In genomic region chr18:8114480-8114879, GRCh38 we compare ENCODE assay signal across 23 cellular contexts.
A peak's percentile ranks its signal among the peaks of the same experiment; 100 is the strongest.
DNase-seq lines count a peak whose midpoint lies in the region; ATAC-seq, FAIRE-seq and TF ChIP-seq lines count a peak whose summit lies in the region.
"Had no signal": no experiment of that assay in that cellular context is flagged by ENCODE, and none has a peak within 500 bp of the region (broad histone marks: within the 10 kb centered on the region; RNA-seq: fewer than 3 reads in every experiment).

No MANE protein-coding gene starts in this region.

- H3K36me3 ChIP-seq in hepatocyte (replicated peaks; ENCODE audit: insufficient read depth, low read depth) = no peaks in the 10 kb centered on the region
- H3K36me3 ChIP-seq: BE2C had no signal

- H3K27me3 ChIP-seq in hepatocyte = no peaks in the 10 kb centered on the region
- H3K27me3 ChIP-seq: BE2C had no signal

- H3K4me1 ChIP-seq in A549 (peaks cover 48% of the 10 kb centered on the region), hepatocyte (ENCODE audit: insufficient read depth) (no peaks in the 10 kb centered on the region)
- H3K4me1 ChIP-seq: BE2C had no signal

- H3K4me3 ChIP-seq in A549 = no peak overlapping the region
- H3K4me3 ChIP-seq in hepatocyte = no peak overlapping the region
- H3K4me3 ChIP-seq: GM12878, GM23338 had no signal

- H4K20me1 ChIP-seq in hepatocyte (ENCODE audit: insufficient read depth, poor library complexity, severe bottlenecking) = no peaks in the 10 kb centered on the region

- H3K4me2 ChIP-seq in A549 = peak overlapping the region; percentile 7; the same call in 1 of the 3 replicates
- peak overlapping the region; percentile 4 for H3K4me2 ChIP-seq in hepatocyte
- H3K4me2 ChIP-seq: GM23338 had no signal

- TF ChIP-seq POLR2A in A549 (IDR thresholded peaks at IDR 0.05; ENCODE audit: low read length) = no peak

- H3K27ac ChIP-seq in A549 = peak overlapping the region; percentile 1 to 57; a peak in 3 of 6 replicates
- no peak overlapping the region for H3K27ac ChIP-seq in hepatocyte
- H3K27ac ChIP-seq: 22Rv1, C4-2B had no signal

- no peaks in the 10 kb centered on the region for H3K79me2 ChIP-seq in hepatocyte

- CTCF ChIA-PET in A549 (lab: Yijun Ruan, JAX) = interaction anchor here (1.9 kb wide), 1 partner anchor 9 kb away, joined by 6 read pairs; no protein-coding TSS in a partner anchor

- H3K9me2 ChIP-seq in hepatocyte (replicated peaks; ENCODE audit: insufficient read depth) = no peaks in the 10 kb centered on the region

- H3K9me3 ChIP-seq in A549 = no peaks in the 10 kb centered on the region
- H3K9me3 ChIP-seq in hepatocyte (ENCODE audit: low read depth) = no peaks in the 10 kb centered on the region
- H3K9me3 ChIP-seq: BE2C, Caco-2 had no signal

- no peak for FAIRE-seq in A549 (lab: Jason Lieb, UNC)
- FAIRE-seq: A204.1, GM12878, GM19239 had no signal

- TF ChIP-seq CTCF in A549 (IDR thresholded peaks at IDR 0.05) = no peak
- TF ChIP-seq CTCF in hepatocyte (IDR thresholded peaks at IDR 0.05; ENCODE audit: poor library complexity) = no peak

- DNase-seq in A549 (ENCODE audit: low read depth in 1 of 2, low spot score in 1 of 2) (no peak), NCI-H146 (lab: John Stamatoyannopoulos, UW) (peak; percentile 37), hepatocyte (ENCODE audit: low spot score) (no peak), DMS79 treated with DMSO at 0.1 percent for 48 hours (lab: John Stamatoyannopoulos, UW) (no peak)
- no peak for DNase-seq in stimulated activated CD4-positive, alpha-beta T cell treated with anti-CD3 and anti-CD28 coated beads, Interleukin-1b, Interleukin-23, amount 100 ng/mL, for 48 hours
- DNase-seq: ACHN; AML-193; BE2C; Caco-2; CD4-positive, CD25-positive, alpha-beta regulatory T cell; CD8-positive, alpha-beta T cell; DMS153; EL; GDM1; H9 had no signal

- TF ChIP-seq RAD21 in A549 (conservative IDR thresholded peaks at IDR 0.05 in 1 of 2, IDR thresholded peaks at IDR 0.05 in 1 of 2) = no peak

- POLR2A ChIA-PET in A549 (lab: Yijun Ruan, JAX) = no interaction called here

- TF ChIP-seq EP300 in A549 (IDR thresholded peaks at IDR 0.05) = no peak

- WGBS in A549 (ENCODE audit: missing lambda C conversion rate) = 58% methylated on average over 2 of the region's 2 CpGs
- 65% methylated on average over 2 of the region's 2 CpGs for whole genome bisulfite sequencing in hepatocyte (ENCODE audit: low lambda C conversion rate, missing lambda C conversion rate)

- ATAC-seq in A549 (no peak), GM19324 (IDR thresholded peaks at IDR 0.05; ENCODE audit: low FRiP score, unreplicated experiment) (no peak)
- ATAC-seq: CD8-positive, alpha-beta T cell; GM12878; GM23338; HCT116 had no signal

- H2AFZ ChIP-seq in hepatocyte = no peak overlapping the region
- H2AFZ ChIP-seq: GM23338 had no signal

TF ChIP-seq in A549, 52 proteins besides CTCF, POLR2A, EP300 and RAD21:
- TF ChIP-seq FOSL2 (IDR thresholded peaks at IDR 0.05) (no peak), FOSL2 (CRISPR knock-in tag; IDR thresholded peaks at IDR 0.05) (no peak), GATA3 (IDR thresholded peaks at IDR 0.05; ENCODE audit: borderline replicate concordance) (no peak), HOXB5 (CRISPR knock-in tag; IDR thresholded peaks at IDR 0.05) (no peak), ATOH8 (CRISPR knock-in tag; IDR thresholded peaks at IDR 0.05; ENCODE audit: low read depth) (no peak), BHLHE40 (IDR thresholded peaks at IDR 0.05; ENCODE audit: low read depth, low read length) (no peak), EHMT2 (IDR thresholded peaks at IDR 0.05; ENCODE audit: low read depth) (no peak), TP53 (CRISPR knock-in tag; IDR thresholded peaks at IDR 0.05) (no peak), TFCP2L1 (CRISPR knock-in tag; IDR thresholded peaks at IDR 0.05) (no peak), CHD4 (IDR thresholded peaks at IDR 0.05; ENCODE audit: borderline replicate concordance) (no peak), NPAS2 (CRISPR knock-in tag; IDR thresholded peaks at IDR 0.05; ENCODE audit: borderline replicate concordance) (no peak), NFE2L2 (conservative IDR thresholded peaks at IDR 0.05; ENCODE audit: low read length) (no peak), PHF8 (IDR thresholded peaks at IDR 0.05; ENCODE audit: borderline replicate concordance, low read depth) (no peak), HEYL (CRISPR knock-in tag; IDR thresholded peaks at IDR 0.05) (no peak), ZSCAN20 (CRISPR knock-in tag; IDR thresholded peaks at IDR 0.05) (no peak), FOSB (CRISPR knock-in tag; IDR thresholded peaks at IDR 0.05) (no peak), MAZ (IDR thresholded peaks at IDR 0.05; ENCODE audit: borderline replicate concordance, low read depth, low read length) (no peak), BCL3 (IDR thresholded peaks at IDR 0.05) (no peak), NR3C1 (IDR thresholded peaks at IDR 0.05) (no peak), ZNF302 (CRISPR knock-in tag; IDR thresholded peaks at IDR 0.05) (no peak)
TF ChIP-seq in A549: peak in this region for 0.
